In genomic region chr5:18119156-18119785, GRCh38 we compare ENCODE assay signal across 19 cellular contexts.
A peak's percentile ranks its signal among the peaks of the same experiment; 100 is the strongest.
DNase-seq lines count a peak whose midpoint lies in the region; ATAC-seq and TF ChIP-seq lines count a peak whose summit lies in the region.
"Had no signal": no experiment of that assay in that cellular context is flagged by ENCODE, and none has a peak within 500 bp of the region (broad histone marks: within the 10 kb centered on the region; RNA-seq: fewer than 3 reads in every experiment).

No MANE protein-coding gene starts in this region.

- no peaks in the 10 kb centered on the region for H3K79me2 ChIP-seq in H9 (ENCODE audit: insufficient read depth, low read length)

- H3K27ac Mint-ChIP-seq in H9, result peak overlapping the region in 1 of 3 experiments; percentile 26; a peak in 2 of 7 replicates
- no peak overlapping the region for H3K27ac Mint-ChIP-seq in WTC11
- H3K27ac Mint-ChIP-seq: CD8-positive, alpha-beta T cell; T-helper 17 cell had no signal

- no peaks in the 10 kb centered on the region for H3K23me2 ChIP-seq in H9 (ENCODE audit: insufficient read length, low read depth, low read length, poor library complexity, severe bottlenecking)

- H3K9me3 Mint-ChIP-seq in H9, result peaks cover 21 to 26% of the 10 kb centered on the region in 2 experiments
- peaks cover 18% of the 10 kb centered on the region for H3K9me3 Mint-ChIP-seq in WTC11

- no peak overlapping the region for H3K56ac ChIP-seq in H9 (ENCODE audit: insufficient read length, low read depth, low read length)

- no peak overlapping the region for H2BK120ac ChIP-seq in H9 (ENCODE audit: low read depth, low read length, poor library complexity, severe bottlenecking)

- H3K23ac ChIP-seq in H9 (ENCODE audit: insufficient read length, low read depth, low read length), result no peak overlapping the region

- H4K91ac ChIP-seq in H9 (ENCODE audit: insufficient read length, low read depth, low read length), result no peak overlapping the region

- POLR2A ChIA-PET in WTC11 (lab: Charles Lee), result no interaction called here

- no peak overlapping the region for H3K9ac ChIP-seq in H9 (ENCODE audit: extremely low read depth, insufficient read length, low read length)

- H3K36me3 Mint-ChIP-seq in H9 (ENCODE audit: insufficient read depth in 1 of 3, low read depth in 3 of 3) (peaks cover 8 to 35% (median 16%) of the 10 kb centered on the region in 3 experiments), WTC11 (0 out of 2 replicates have a peak, but pooled peaks cover 4% of the 10 kb centered on the region)
- H3K36me3 Mint-ChIP-seq: CD8-positive, alpha-beta T cell had no signal

- TF ChIP-seq CTCF in H9 (conservative IDR thresholded peaks at IDR 0.05) (no peak), WTC11 (IDR thresholded peaks at IDR 0.05) (no peak)

- no peak overlapping the region for H3K4ac ChIP-seq in H9 (ENCODE audit: low read depth, low read length)

- H3K4me1 ChIP-seq in H9 (ENCODE audit: insufficient read depth, low read length), result no peaks in the 10 kb centered on the region

- H3K27ac ChIP-seq in H9 (ENCODE audit: insufficient read length, low read depth, low read length), result no peak overlapping the region

- no peak overlapping the region for H4K5ac ChIP-seq in H9 (ENCODE audit: insufficient read length, low read depth, low read length)

- H3K4me1 Mint-ChIP-seq in H9 (peaks cover 16 to 17% of the 10 kb centered on the region in 2 experiments), WTC11 (peaks cover 16% of the 10 kb centered on the region)
- H3K4me1 Mint-ChIP-seq: T-helper 17 cell had no signal

- no peaks in the 10 kb centered on the region for H3K9me3 ChIP-seq in H9 (ENCODE audit: control insufficient read depth, low read depth, low read length)

- H2AK5ac ChIP-seq in H9 (ENCODE audit: insufficient read length, low read length), result no peak overlapping the region

- H3K79me1 ChIP-seq in H9 (ENCODE audit: insufficient read depth, low read depth, low read length, poor library complexity, severe bottlenecking), result no peaks in the 10 kb centered on the region

- H2BK15ac ChIP-seq in H9 (ENCODE audit: low read depth, low read length), result no peak overlapping the region

- no peak overlapping the region for H2BK20ac ChIP-seq in H9 (ENCODE audit: low read depth, low read length, poor library complexity, severe bottlenecking)

- CTCF ChIA-PET in WTC11 (lab: Charles Lee), result no interaction called here

- ATAC-seq in WTC11 (peak; percentile 91), GM21717 (IDR thresholded peaks at IDR 0.05; ENCODE audit: unreplicated experiment) (no peak), GM19351 (IDR thresholded peaks at IDR 0.05; ENCODE audit: unreplicated experiment) (no peak)
- ATAC-seq: CD8-positive, alpha-beta T cell; PC-3; T-helper 17 cell had no signal

- no peak overlapping the region for H3T11ph ChIP-seq in H9 (ENCODE audit: low read length)

- no peak overlapping the region for H3K4me3 Mint-ChIP-seq in H9
- no peak overlapping the region for H3K4me3 Mint-ChIP-seq in WTC11
- H3K4me3 Mint-ChIP-seq: CD8-positive, alpha-beta T cell; T-helper 17 cell had no signal

- no peak overlapping the region for H2BK12ac ChIP-seq in H9 (ENCODE audit: insufficient read length, low read depth, low read length)

- H3K18ac ChIP-seq in H9 (ENCODE audit: insufficient read length, low read depth, low read length), result no peak overlapping the region

- no peaks in the 10 kb centered on the region; the same call in 1 of the 2 replicates for H3K27me3 ChIP-seq in H9 (ENCODE audit: insufficient read depth, low read length)

- peak; percentile 58 for DNase-seq in H9
- DNase-seq in WTC11 (ENCODE audit: low spot score), result peak; percentile 44
- peak; percentile 17 for DNase-seq in iPS-NIHi11 (ENCODE audit: low spot score)
- DNase-seq in stimulated activated CD4-positive, alpha-beta T cell treated with anti-CD3 and anti-CD28 coated beads, Interleukin-4, amount 100 ng/mL, for 24 hours, result no peak
- no peak for DNase-seq in GF-D8 (lab: John Stamatoyannopoulos, UW)
- DNase-seq: C1 segment of cervical spinal cord; CD8-positive, alpha-beta T cell; HCEC 1CT; Karpas-422; MV-4-11; NCI-H1105 treated with DMSO at 0.1 percent for 48 hours; NCI-H2029 treated with DMSO at 0.1 percent for 48 hours; NCI-H226; PC-3; SHP77; SW 1271; T-helper 17 cell had no signal

- H4K8ac ChIP-seq in H9 (replicated peaks; ENCODE audit: insufficient read length, low read depth, low read length), result no peak overlapping the region

- H3K4me2 ChIP-seq in H9 (ENCODE audit: insufficient read depth, insufficient read length, low read length), result no peak overlapping the region

- H4K20me1 ChIP-seq in H9 (ENCODE audit: control insufficient read depth, insufficient read depth, insufficient read length), result no peaks in the 10 kb centered on the region

- H3K27me3 Mint-ChIP-seq in H9 (ENCODE audit: low read depth), result peaks cover 9% of the 10 kb centered on the region
- H3K27me3 Mint-ChIP-seq in WTC11 (ENCODE audit: low read depth), result no peaks in the 10 kb centered on the region
- H3K27me3 Mint-ChIP-seq: T-helper 17 cell had no signal

- no peak overlapping the region for H2AFZ ChIP-seq in H9 (ENCODE audit: low read length)

- H2BK5ac ChIP-seq in H9 (ENCODE audit: insufficient read length, low read length), result no peak overlapping the region

- no CpG with 5 or more reads among the region's 11 CpGs for WGBS in H9 (ENCODE audit: extremely low coverage, insufficient read length, low lambda C conversion rate)

- no peak overlapping the region for H3K14ac ChIP-seq in H9 (ENCODE audit: insufficient read depth, low read length)

TF ChIP-seq in WTC11, 78 proteins besides CTCF, POLR2A, EP300 and RAD21:
- TF ChIP-seq TEAD4 (CRISPR knock-in tag; IDR thresholded peaks at IDR 0.05) (no peak), ZNF281 (CRISPR knock-in tag; IDR thresholded peaks at IDR 0.05) (peak; percentile 67; the same call in 1 of the 2 replicates), USF2 (CRISPR knock-in tag; IDR thresholded peaks at IDR 0.05) (no peak), ZSCAN18 (CRISPR knock-in tag; IDR thresholded peaks at IDR 0.05) (no peak), ERG (CRISPR knock-in tag; IDR thresholded peaks at IDR 0.05) (peak; percentile 56; the same call in 1 of the 2 replicates), NFATC4 (CRISPR knock-in tag; IDR thresholded peaks at IDR 0.05) (no peak), ZNF423 (CRISPR knock-in tag; IDR thresholded peaks at IDR 0.05) (peak; percentile 99), NR2C2 (CRISPR knock-in tag; IDR thresholded peaks at IDR 0.05) (no peak)

Comparison
In these comparisons a context has a peak if more than half of its experiments do, and no peak if none do; other contexts are left out.
1. DNase-seq: peak in H9 (single experiment), WTC11 (single experiment) and iPS-NIHi11 (single experiment); none in stimulated activated CD4-positive, alpha-beta T cell treated with anti-CD3 and anti-CD28 coated beads, Interleukin-4, amount 100 ng/mL, for 24 hours (single experiment) and GF-D8 (single experiment).